ENCODE assay signal across 25 cellular contexts in the genomic region with DNA sequence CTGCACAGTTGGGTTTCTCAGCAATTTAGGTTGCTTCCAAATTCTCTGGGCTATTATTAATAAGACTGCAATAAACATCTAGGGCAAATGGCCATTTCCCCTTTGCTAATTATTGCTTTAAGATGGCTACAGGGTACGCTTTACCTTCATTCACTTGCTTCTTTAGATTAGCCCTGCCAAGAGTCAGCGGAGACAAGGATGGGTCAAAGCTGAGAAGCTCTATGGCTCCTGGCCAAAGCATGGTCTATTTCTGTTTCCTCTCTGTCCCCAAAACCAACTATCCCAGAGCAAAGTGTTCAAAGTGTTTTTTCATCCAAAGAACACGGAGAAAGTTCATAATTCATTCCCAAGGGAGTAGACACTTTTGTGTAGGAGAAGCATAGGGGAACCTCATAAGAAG.
"Had no signal": no experiment of that assay in that cellular context is flagged by ENCODE, and none has a peak within 500 bp of the region (broad histone marks: within the 10 kb centered on the region; RNA-seq: fewer than 3 reads in every experiment).

No MANE protein-coding gene starts in this region.

- ATAC-seq: activated CD4-positive, CD25-positive, alpha-beta regulatory T cell treated with anti-CD3 and anti-CD28 coated beads, Interleukin-2, amount 50 U/mL, for 24 hours; activated CD8-positive, alpha-beta memory T cell treated with anti-CD3 and anti-CD28 coated beads, Interleukin-2, amount 10 ng/mL, durations not matched to agents 7 days and 5 days; body of pancreas had no signal

- H3K27ac ChIP-seq: ascending aorta, body of pancreas, Peyer's patch, RWPE1 had no signal

- H3K9me3 ChIP-seq: ascending aorta, body of pancreas, MG63, Peyer's patch had no signal

- H3K4me3 Mint-ChIP-seq: activated CD8-positive, alpha-beta memory T cell treated with anti-CD3 and anti-CD28 coated beads, Interleukin-2, amount 10 ng/mL, durations not matched to agents 7 days and 5 days; activated naive CD4-positive, alpha-beta T cell treated with anti-CD3 and anti-CD28 coated beads for 36 hours; activated T-cell treated with anti-CD3 and anti-CD28 coated beads, Interleukin-2, amount 50 U/mL, for 24 hours; activated T-helper 1 cell treated with anti-CD3 and anti-CD28 coated beads, Interleukin-12 subunit alpha, Interleukin-12 subunit beta, Interleukin-2, Interleukin-4 antibody, amounts not matched to agents 30 ng/mL and 10 ng/mL and 1 ng/mL, durations not matched to agents 14 hours and 24 hours and 36 hours; T-helper 1 cell treated with Interleukin-12 subunit alpha and Interleukin-12 subunit beta and Interleukin-4 antibody, amounts not matched to agents 30 μg/mL and 1 μg/mL, for 36 hours had no signal

- DNase-seq: activated CD4-positive, alpha-beta T cell treated with anti-CD3 and anti-CD28 coated beads for 4 hours; activated CD4-positive, alpha-beta T cell treated with anti-CD3 and anti-CD28 coated beads, Interleukin-2, amount 50 U/mL, for 48 hours; activated CD8-positive, alpha-beta memory T cell treated with anti-CD3 and anti-CD28 coated beads, Interleukin-2, amount 10 ng/mL, durations not matched to agents 7 days and 5 days; activated effector memory CD4-positive, alpha-beta T cell treated with Interleukin-2 at 50 U/mL for 16 hours; activated naive CD4-positive, alpha-beta T cell treated with anti-CD3 and anti-CD28 coated beads for 36 hours; activated T-cell treated with anti-CD3 and anti-CD28 coated beads, Interleukin-2, amount 50 U/mL, for 24 hours; body of pancreas; MG63; MV-4-11; NCI-H1092 treated with DMSO at 0.1 percent for 48 hours; NCI-H1417 treated with DMSO at 0.1 percent for 48 hours; NCI-H1694; NCI-H2029; NCI-H2107; NCI-H2171 treated with DMSO at 0.1 percent for 48 hours; NCI-H226; NCI-H526; NCI-H82; Peyer's patch; SHP77 treated with DMSO at 0.1 percent for 48 hours had no signal

- H3K4me1 ChIP-seq: body of pancreas had no signal

- H3K9me3 Mint-ChIP-seq: activated naive CD4-positive, alpha-beta T cell treated with anti-CD3 and anti-CD28 coated beads for 36 hours; activated T-cell treated with anti-CD3 and anti-CD28 coated beads, Interleukin-2, amount 50 U/mL, for 24 hours had no signal

- H3K27me3 Mint-ChIP-seq: activated CD8-positive, alpha-beta memory T cell treated with anti-CD3 and anti-CD28 coated beads, Interleukin-2, amount 10 ng/mL, durations not matched to agents 7 days and 5 days; activated T-cell treated with anti-CD3 and anti-CD28 coated beads, Interleukin-2, amount 50 U/mL, for 24 hours had no signal

- H3K27me3 ChIP-seq: ascending aorta, body of pancreas, MG63, Peyer's patch had no signal

- H3K4me3 ChIP-seq: ascending aorta, body of pancreas, MG63, Peyer's patch had no signal

- H3K27ac Mint-ChIP-seq: activated CD8-positive, alpha-beta memory T cell treated with anti-CD3 and anti-CD28 coated beads, Interleukin-2, amount 10 ng/mL, durations not matched to agents 7 days and 5 days; activated naive CD4-positive, alpha-beta T cell treated with anti-CD3 and anti-CD28 coated beads for 36 hours; activated T-helper 1 cell treated with anti-CD3 and anti-CD28 coated beads, Interleukin-12 subunit alpha, Interleukin-12 subunit beta, Interleukin-2, Interleukin-4 antibody, amounts not matched to agents 30 ng/mL and 10 ng/mL and 1 ng/mL, durations not matched to agents 14 hours and 24 hours and 36 hours; T-helper 1 cell treated with Interleukin-12 subunit alpha and Interleukin-12 subunit beta and Interleukin-4 antibody, amounts not matched to agents 30 μg/mL and 1 μg/mL, for 36 hours had no signal
